1 cellular context compared by ENCODE assay signal in genomic region chr10:71860243-71861029, GRCh38.
TF ChIP-seq lines count a peak whose summit lies in the region.

No MANE protein-coding gene starts in this region.

TF ChIP-seq in HepG2, 621 proteins besides CTCF, POLR2A, EP300 and RAD21 (continued from another document):
- TF ChIP-seq ZBTB43 (CRISPR knock-in tag; conservative IDR thresholded peaks at IDR 0.05) (no peak), KLF15 (CRISPR knock-in tag; IDR thresholded peaks at IDR 0.05; ENCODE audit: borderline replicate concordance) (no peak), THAP11 (CRISPR knock-in tag; IDR thresholded peaks at IDR 0.05) (peak; percentile 72), ZNF619 (CRISPR knock-in tag; IDR thresholded peaks at IDR 0.05) (no peak), DR1 (CRISPR knock-in tag; IDR thresholded peaks at IDR 0.05) (no peak), CSRNP2 (CRISPR knock-in tag; conservative IDR thresholded peaks at IDR 0.05; ENCODE audit: low read depth) (no peak), FOXJ3 (CRISPR knock-in tag; IDR thresholded peaks at IDR 0.05; ENCODE audit: borderline replicate concordance) (0 out of 2 replicates have a peak, but pooled peaks have one; percentile 29), ZNF207 (IDR thresholded peaks at IDR 0.05; ENCODE audit: borderline replicate concordance) (no peak), SNAPC5 (CRISPR knock-in tag; IDR thresholded peaks at IDR 0.05; ENCODE audit: borderline replicate concordance) (no peak), MZF1 (CRISPR knock-in tag; IDR thresholded peaks at IDR 0.05; ENCODE audit: borderline replicate concordance) (no peak), ZFP36 (IDR thresholded peaks at IDR 0.05; ENCODE audit: borderline replicate concordance, low read depth, low read length, partially characterized antibody) (no peak), ZNF3 (CRISPR knock-in tag; IDR thresholded peaks at IDR 0.05) (no peak), ZNF749 (CRISPR knock-in tag; IDR thresholded peaks at IDR 0.05; ENCODE audit: borderline replicate concordance) (no peak), NFE2 (CRISPR knock-in tag; IDR thresholded peaks at IDR 0.05) (peak; percentile 90), ZMYM4 (CRISPR knock-in tag; IDR thresholded peaks at IDR 0.05) (0 out of 2 replicates have a peak, but pooled peaks have one; percentile 45), THAP8 (CRISPR knock-in tag; IDR thresholded peaks at IDR 0.05; ENCODE audit: borderline replicate concordance) (no peak), ZNF615 (CRISPR knock-in tag; IDR thresholded peaks at IDR 0.05; ENCODE audit: borderline replicate concordance) (no peak), ZNF335 (CRISPR knock-in tag; IDR thresholded peaks at IDR 0.05) (peak; percentile 50; the same call in 1 of the 2 replicates), POLR2G (IDR thresholded peaks at IDR 0.05; ENCODE audit: low read depth, low read length) (0 out of 2 replicates have a peak, but pooled peaks have one; percentile 51), TMF1 (CRISPR knock-in tag; IDR thresholded peaks at IDR 0.05; ENCODE audit: low read depth) (no peak), ZKSCAN5 (CRISPR knock-in tag; IDR thresholded peaks at IDR 0.05) (no peak), E2F2 (CRISPR knock-in tag; IDR thresholded peaks at IDR 0.05; ENCODE audit: borderline replicate concordance) (no peak), U2AF2 (IDR thresholded peaks at IDR 0.05; ENCODE audit: low read depth, low read length) (no peak), ZNF800 (CRISPR knock-in tag; IDR thresholded peaks at IDR 0.05) (no peak), SNAPC2 (CRISPR knock-in tag; IDR thresholded peaks at IDR 0.05) (no peak), PCBP1 (IDR thresholded peaks at IDR 0.05; ENCODE audit: borderline replicate concordance, low read depth, low read length) (no peak), ZFP37 (CRISPR knock-in tag; IDR thresholded peaks at IDR 0.05; ENCODE audit: borderline replicate concordance) (no peak), FOXP1 (IDR thresholded peaks at IDR 0.05) (no peak), FOXP1 (CRISPR knock-in tag; IDR thresholded peaks at IDR 0.05) (no peak), FOXK2 (IDR thresholded peaks at IDR 0.05) (no peak), ZXDC (CRISPR knock-in tag; IDR thresholded peaks at IDR 0.05) (no peak)
